In the genomic region with DNA sequence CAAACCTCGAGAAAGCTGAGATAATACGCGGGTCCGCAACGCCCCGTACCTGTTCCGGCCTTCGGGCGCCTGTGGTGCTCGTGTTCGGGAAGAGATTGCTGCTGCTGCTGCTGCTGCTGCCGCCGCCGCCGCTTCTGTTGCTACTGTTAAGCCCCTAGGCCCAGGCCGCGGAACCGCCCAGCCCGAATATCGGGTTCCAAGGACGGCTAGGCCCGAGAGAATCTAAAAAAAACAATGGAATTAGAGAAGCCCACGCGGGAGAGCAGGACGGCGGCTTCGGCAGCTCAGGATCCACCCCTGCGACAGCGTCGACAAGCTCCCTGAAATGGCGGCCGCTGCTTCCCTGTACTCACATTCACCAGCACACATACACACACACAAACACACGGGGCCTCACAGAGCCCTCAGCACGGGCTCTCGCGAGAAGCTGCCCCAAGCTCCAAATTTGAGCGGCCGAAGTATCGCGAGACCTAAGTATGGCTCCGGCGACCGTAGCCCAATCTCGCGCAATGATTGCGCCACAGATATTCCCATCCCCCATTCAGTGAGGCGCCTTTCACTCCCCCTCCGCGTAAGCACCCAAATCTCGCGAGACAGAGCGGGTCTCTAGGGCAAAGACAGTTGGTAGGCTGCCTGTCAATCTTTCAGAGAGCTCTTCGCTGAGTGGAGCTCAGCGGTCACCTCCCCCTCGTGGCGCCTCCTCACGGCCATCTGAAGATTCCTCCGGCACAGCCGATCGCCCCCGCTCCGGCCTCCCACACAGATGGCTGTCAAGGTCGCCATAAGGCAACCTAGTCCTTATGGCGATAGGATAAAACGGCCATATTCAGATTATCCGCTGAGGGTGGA, we compare ENCODE assay signal across 1 cellular context.
A peak's percentile ranks its signal among the peaks of the same experiment; 100 is the strongest.
TF ChIP-seq lines count a peak whose summit lies in the region.

RBM39 (minus strand) TSS at position 369 of the 849 bp plus-strand sequence. CDS start 1,386 bp downstream, outside the sequence.

TF ChIP-seq in HEK293, 187 proteins besides CTCF, POLR2A, EP300 and RAD21 (continued from another document and continues in another):
- TF ChIP-seq, protein P1, sequence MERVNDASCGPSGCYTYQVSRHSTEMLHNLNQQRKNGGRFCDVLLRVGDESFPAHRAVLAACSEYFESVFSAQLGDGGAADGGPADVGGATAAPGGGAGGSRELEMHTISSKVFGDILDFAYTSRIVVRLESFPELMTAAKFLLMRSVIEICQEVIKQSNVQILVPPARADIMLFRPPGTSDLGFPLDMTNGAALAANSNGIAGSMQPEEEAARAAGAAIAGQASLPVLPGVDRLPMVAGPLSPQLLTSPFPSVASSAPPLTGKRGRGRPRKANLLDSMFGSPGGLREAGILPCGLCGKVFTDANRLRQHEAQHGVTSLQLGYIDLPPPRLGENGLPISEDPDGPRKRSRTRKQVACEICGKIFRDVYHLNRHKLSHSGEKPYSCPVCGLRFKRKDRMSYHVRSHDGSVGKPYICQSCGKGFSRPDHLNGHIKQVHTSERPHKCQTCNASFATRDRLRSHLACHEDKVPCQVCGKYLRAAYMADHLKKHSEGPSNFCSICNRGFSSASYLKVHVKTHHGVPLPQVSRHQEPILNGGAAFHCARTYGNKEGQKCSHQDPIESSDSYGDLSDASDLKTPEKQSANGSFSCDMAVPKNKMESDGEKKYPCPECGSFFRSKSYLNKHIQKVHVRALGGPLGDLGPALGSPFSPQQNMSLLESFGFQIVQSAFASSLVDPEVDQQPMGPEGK (tag by site-specific recombination; IDR thresholded peaks at IDR 0.05): peak; percentile 85
- TF ChIP-seq GLI2 (tag by site-specific recombination; IDR thresholded peaks at IDR 0.05; ENCODE audit: borderline replicate concordance, low read depth) (no peak), ZSCAN30 (tag by site-specific recombination; IDR thresholded peaks at IDR 0.05) (no peak; the same call in none of the 2 replicates), SP7 (tag by site-specific recombination; IDR thresholded peaks at IDR 0.05) (peak; percentile 95), ZBTB8A (tag by site-specific recombination; IDR thresholded peaks at IDR 0.05) (peak; percentile 71), ZBTB6 (tag by site-specific recombination; IDR thresholded peaks at IDR 0.05) (peak; percentile 75; the same call in 1 of the 2 replicates), ZNF324 (tag by site-specific recombination; IDR thresholded peaks at IDR 0.05) (peak; percentile 96), ZNF600 (tag by site-specific recombination; IDR thresholded peaks at IDR 0.05) (0 out of 2 replicates have a peak, but pooled peaks have one; percentile 11), ZNF311 (tag by site-specific recombination; IDR thresholded peaks at IDR 0.05; ENCODE audit: borderline replicate concordance) (no peak), PRDM4 (tag by site-specific recombination; IDR thresholded peaks at IDR 0.05) (peak; percentile 62), ZNF335 (tag by site-specific recombination; conservative IDR thresholded peaks at IDR 0.05) (peak; percentile 1; the same call in 1 of the 2 replicates), ZNF175 (tag by site-specific recombination; IDR thresholded peaks at IDR 0.05) (no peak), ZNF398 (tag by site-specific recombination; IDR thresholded peaks at IDR 0.05) (peak; percentile 99), BCL11A (tag by site-specific recombination; IDR thresholded peaks at IDR 0.05; ENCODE audit: low read depth) (no peak), ZNF791 (tag by site-specific recombination; IDR thresholded peaks at IDR 0.05) (no peak), ZNF223 (tag by site-specific recombination; IDR thresholded peaks at IDR 0.05) (no peak), ZNF2 (tag by site-specific recombination; IDR thresholded peaks at IDR 0.05) (peak; percentile 78), FEZF1 (tag by site-specific recombination; IDR thresholded peaks at IDR 0.05) (peak; percentile 44; the same call in 1 of the 2 replicates), ZNF610 (tag by site-specific recombination; IDR thresholded peaks at IDR 0.05; ENCODE audit: borderline replicate concordance) (peak; percentile 48), ZNF623 (tag by site-specific recombination; IDR thresholded peaks at IDR 0.05) (peak; percentile 13; the same call in 1 of the 2 replicates), ZNF701 (tag by site-specific recombination; IDR thresholded peaks at IDR 0.05) (no peak), GLIS2 (tag by site-specific recombination; IDR thresholded peaks at IDR 0.05) (peak; percentile 92), GLIS1 (tag by site-specific recombination; IDR thresholded peaks at IDR 0.05) (peak; percentile 88), ZNF501 (tag by site-specific recombination; IDR thresholded peaks at IDR 0.05) (peak; percentile 89), KLF9 (tag by site-specific recombination; IDR thresholded peaks at IDR 0.05; ENCODE audit: low read depth) (peak; percentile 50; the same call in 1 of the 2 replicates), ZNF394 (tag by site-specific recombination; IDR thresholded peaks at IDR 0.05; ENCODE audit: borderline replicate concordance) (peak; percentile 72), EGR2 (tag by site-specific recombination; IDR thresholded peaks at IDR 0.05; ENCODE audit: low read depth) (peak; percentile 94), SCRT2 (tag by site-specific recombination; IDR thresholded peaks at IDR 0.05) (no peak), ZNF629 (tag by site-specific recombination; IDR thresholded peaks at IDR 0.05) (peak; percentile 94)
- TF ChIP-seq, protein P2, sequence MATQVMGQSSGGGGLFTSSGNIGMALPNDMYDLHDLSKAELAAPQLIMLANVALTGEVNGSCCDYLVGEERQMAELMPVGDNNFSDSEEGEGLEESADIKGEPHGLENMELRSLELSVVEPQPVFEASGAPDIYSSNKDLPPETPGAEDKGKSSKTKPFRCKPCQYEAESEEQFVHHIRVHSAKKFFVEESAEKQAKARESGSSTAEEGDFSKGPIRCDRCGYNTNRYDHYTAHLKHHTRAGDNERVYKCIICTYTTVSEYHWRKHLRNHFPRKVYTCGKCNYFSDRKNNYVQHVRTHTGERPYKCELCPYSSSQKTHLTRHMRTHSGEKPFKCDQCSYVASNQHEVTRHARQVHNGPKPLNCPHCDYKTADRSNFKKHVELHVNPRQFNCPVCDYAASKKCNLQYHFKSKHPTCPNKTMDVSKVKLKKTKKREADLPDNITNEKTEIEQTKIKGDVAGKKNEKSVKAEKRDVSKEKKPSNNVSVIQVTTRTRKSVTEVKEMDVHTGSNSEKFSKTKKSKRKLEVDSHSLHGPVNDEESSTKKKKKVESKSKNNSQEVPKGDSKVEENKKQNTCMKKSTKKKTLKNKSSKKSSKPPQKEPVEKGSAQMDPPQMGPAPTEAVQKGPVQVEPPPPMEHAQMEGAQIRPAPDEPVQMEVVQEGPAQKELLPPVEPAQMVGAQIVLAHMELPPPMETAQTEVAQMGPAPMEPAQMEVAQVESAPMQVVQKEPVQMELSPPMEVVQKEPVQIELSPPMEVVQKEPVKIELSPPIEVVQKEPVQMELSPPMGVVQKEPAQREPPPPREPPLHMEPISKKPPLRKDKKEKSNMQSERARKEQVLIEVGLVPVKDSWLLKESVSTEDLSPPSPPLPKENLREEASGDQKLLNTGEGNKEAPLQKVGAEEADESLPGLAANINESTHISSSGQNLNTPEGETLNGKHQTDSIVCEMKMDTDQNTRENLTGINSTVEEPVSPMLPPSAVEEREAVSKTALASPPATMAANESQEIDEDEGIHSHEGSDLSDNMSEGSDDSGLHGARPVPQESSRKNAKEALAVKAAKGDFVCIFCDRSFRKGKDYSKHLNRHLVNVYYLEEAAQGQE (tag by site-specific recombination; IDR thresholded peaks at IDR 0.05): peak; percentile 13; the same call in 1 of the 2 replicates
- TF ChIP-seq, protein P3, sequence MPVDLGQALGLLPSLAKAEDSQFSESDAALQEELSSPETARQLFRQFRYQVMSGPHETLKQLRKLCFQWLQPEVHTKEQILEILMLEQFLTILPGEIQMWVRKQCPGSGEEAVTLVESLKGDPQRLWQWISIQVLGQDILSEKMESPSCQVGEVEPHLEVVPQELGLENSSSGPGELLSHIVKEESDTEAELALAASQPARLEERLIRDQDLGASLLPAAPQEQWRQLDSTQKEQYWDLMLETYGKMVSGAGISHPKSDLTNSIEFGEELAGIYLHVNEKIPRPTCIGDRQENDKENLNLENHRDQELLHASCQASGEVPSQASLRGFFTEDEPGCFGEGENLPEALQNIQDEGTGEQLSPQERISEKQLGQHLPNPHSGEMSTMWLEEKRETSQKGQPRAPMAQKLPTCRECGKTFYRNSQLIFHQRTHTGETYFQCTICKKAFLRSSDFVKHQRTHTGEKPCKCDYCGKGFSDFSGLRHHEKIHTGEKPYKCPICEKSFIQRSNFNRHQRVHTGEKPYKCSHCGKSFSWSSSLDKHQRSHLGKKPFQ (tag by site-specific recombination; IDR thresholded peaks at IDR 0.05): 0 out of 2 replicates have a peak, but pooled peaks have one; percentile 32
- TF ChIP-seq, protein P4, sequence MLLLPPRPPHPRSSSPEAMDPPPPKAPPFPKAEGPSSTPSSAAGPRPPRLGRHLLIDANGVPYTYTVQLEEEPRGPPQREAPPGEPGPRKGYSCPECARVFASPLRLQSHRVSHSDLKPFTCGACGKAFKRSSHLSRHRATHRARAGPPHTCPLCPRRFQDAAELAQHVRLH (tag by site-specific recombination; IDR thresholded peaks at IDR 0.05): 0 out of 2 replicates have a peak, but pooled peaks have one; percentile 78
- TF ChIP-seq, protein P5, sequence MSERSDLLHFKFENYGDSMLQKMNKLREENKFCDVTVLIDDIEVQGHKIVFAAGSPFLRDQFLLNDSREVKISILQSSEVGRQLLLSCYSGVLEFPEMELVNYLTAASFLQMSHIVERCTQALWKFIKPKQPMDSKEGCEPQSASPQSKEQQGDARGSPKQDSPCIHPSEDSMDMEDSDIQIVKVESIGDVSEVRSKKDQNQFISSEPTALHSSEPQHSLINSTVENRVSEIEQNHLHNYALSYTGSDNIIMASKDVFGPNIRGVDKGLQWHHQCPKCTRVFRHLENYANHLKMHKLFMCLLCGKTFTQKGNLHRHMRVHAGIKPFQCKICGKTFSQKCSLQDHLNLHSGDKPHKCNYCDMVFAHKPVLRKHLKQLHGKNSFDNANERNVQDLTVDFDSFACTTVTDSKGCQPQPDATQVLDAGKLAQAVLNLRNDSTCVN (tag by site-specific recombination; optimal IDR thresholded peaks at IDR 0.05): peak; percentile 70
- TF ChIP-seq, protein P6, sequence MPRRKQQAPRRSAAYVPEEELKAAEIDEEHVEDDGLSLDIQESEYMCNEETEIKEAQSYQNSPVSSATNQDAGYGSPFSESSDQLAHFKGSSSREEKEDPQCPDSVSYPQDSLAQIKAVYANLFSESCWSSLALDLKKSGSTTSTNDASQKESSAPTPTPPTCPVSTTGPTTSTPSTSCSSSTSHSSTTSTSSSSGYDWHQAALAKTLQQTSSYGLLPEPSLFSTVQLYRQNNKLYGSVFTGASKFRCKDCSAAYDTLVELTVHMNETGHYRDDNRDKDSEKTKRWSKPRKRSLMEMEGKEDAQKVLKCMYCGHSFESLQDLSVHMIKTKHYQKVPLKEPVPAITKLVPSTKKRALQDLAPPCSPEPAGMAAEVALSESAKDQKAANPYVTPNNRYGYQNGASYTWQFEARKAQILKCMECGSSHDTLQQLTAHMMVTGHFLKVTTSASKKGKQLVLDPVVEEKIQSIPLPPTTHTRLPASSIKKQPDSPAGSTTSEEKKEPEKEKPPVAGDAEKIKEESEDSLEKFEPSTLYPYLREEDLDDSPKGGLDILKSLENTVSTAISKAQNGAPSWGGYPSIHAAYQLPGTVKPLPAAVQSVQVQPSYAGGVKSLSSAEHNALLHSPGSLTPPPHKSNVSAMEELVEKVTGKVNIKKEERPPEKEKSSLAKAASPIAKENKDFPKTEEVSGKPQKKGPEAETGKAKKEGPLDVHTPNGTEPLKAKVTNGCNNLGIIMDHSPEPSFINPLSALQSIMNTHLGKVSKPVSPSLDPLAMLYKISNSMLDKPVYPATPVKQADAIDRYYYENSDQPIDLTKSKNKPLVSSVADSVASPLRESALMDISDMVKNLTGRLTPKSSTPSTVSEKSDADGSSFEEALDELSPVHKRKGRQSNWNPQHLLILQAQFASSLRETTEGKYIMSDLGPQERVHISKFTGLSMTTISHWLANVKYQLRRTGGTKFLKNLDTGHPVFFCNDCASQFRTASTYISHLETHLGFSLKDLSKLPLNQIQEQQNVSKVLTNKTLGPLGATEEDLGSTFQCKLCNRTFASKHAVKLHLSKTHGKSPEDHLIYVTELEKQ (tag by site-specific recombination; IDR thresholded peaks at IDR 0.05; ENCODE audit: borderline replicate concordance): peak; percentile 83
